ENCODE assay signal across 17 cellular contexts in the genomic region with DNA sequence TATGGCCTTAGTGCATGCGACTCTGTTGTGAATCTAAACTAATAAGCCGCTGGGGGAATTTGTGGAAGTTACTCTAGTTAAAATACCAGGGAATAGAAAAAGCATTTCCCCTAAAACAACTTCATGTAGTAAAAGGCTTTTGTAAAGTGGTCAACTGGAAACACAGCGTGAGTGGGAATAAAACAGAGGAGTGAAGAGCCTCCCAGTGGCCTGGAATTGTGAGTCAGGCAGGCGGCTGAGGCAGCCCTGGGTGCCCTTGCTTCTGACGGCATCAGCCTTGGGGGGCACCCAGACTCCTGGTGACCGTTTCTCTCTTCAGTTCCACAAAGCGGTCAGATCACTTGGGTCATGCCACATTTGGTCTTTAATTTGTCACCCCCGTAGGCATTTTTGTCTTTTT.
DNase-seq lines count a peak whose midpoint lies in the region; ATAC-seq and TF ChIP-seq lines count a peak whose summit lies in the region.
"Had no signal": no experiment of that assay in that cellular context is flagged by ENCODE, and none has a peak within 500 bp of the region (broad histone marks: within the 10 kb centered on the region; RNA-seq: fewer than 3 reads in every experiment).

No MANE protein-coding gene starts in this region.

- H3K9me3 ChIP-seq in cardiac muscle cell (ENCODE audit: low read depth) (no peaks in the 10 kb centered on the region), adrenal gland (replicated peaks in 1 of 3) (no peaks in the 10 kb centered on the region), mesenchymal stem cell (ENCODE audit: control insufficient read depth, low read length) (no peaks in the 10 kb centered on the region)
- H3K9me3 ChIP-seq: MG63 had no signal

- no peak for ATAC-seq in Right ventricle myocardium inferior
- peak; percentile 41 for ATAC-seq in sciatic nerve
- no peak for ATAC-seq in naive thymus-derived CD8-positive, alpha-beta T cell
- ATAC-seq in HG02938 (IDR thresholded peaks at IDR 0.05; ENCODE audit: unreplicated experiment): no peak

- no peak overlapping the region for H2BK12ac ChIP-seq in mesenchymal stem cell (ENCODE audit: low read length in 2 of 2)

- H4K8ac ChIP-seq in mesenchymal stem cell (ENCODE audit: low read length): no peak overlapping the region

- H2BK15ac ChIP-seq in mesenchymal stem cell (ENCODE audit: low read depth, poor library complexity, severe bottlenecking): no peak overlapping the region

- no peak for TF ChIP-seq CTCF in cardiac muscle cell (IDR thresholded peaks at IDR 0.05; ENCODE audit: low read depth, low read length)
- peak in 1 of 6 experiments; percentile 7 for TF ChIP-seq CTCF in adrenal gland (IDR thresholded peaks at IDR 0.05)

- no peak for DNase-seq in cardiac muscle cell (ENCODE audit: low read depth in 1 of 2, low spot score in 1 of 2)
- no peak for DNase-seq in Right ventricle myocardium inferior (ENCODE audit: missing footprints)
- DNase-seq in adrenal gland: peak in 5 of 7 donors; percentile 33 to 61 (median 38)
- DNase-seq in mesenchymal stem cell: no peak
- no peak for DNase-seq in sciatic nerve (ENCODE audit: low spot score)
- no peak for DNase-seq in NCI-H510A (lab: John Stamatoyannopoulos, UW)
- no peak for DNase-seq in naive thymus-derived CD8-positive, alpha-beta T cell
- DNase-seq: CD8-positive, alpha-beta memory T cell; MG63; NCI-H1417; NCI-H187; NCI-H774; OCI-M1; SHP77 treated with DMSO at 0.1 percent for 48 hours had no signal

- no peak overlapping the region for H3K23ac ChIP-seq in mesenchymal stem cell (ENCODE audit: low read length in 2 of 2)

- peaks cover 75% of the 10 kb centered on the region for H3K36me3 ChIP-seq in cardiac muscle cell
- peaks cover 0 to 74% of the 10 kb centered on the region in 2 donors for H3K36me3 ChIP-seq in adrenal gland (replicated peaks in 1 of 2)
- H3K36me3 ChIP-seq in mesenchymal stem cell (ENCODE audit: control insufficient read depth in 1 of 2, insufficient read depth in 2 of 2, low read depth in 1 of 2, low read length in 2 of 2): peaks cover 37 to 92% of the 10 kb centered on the region in 2 experiments

- TF ChIP-seq POLR2A in adrenal gland (IDR thresholded peaks at IDR 0.05): no peak

- WGBS in adrenal gland, 4 donors: 79 to 83% (median 81%) methylated on average over 8 of the region's 8 CpGs
- 94% methylated on average over 7 of the region's 8 CpGs for WGBS in mesenchymal stem cell

- H3K27me3 ChIP-seq in cardiac muscle cell: no peaks in the 10 kb centered on the region
- H3K27me3 ChIP-seq in adrenal gland: no peaks in the 10 kb centered on the region
- H3K27me3 ChIP-seq in mesenchymal stem cell (ENCODE audit: control insufficient read depth in 1 of 2, insufficient read depth in 1 of 2, low read length in 2 of 2): no peaks in the 10 kb centered on the region
- H3K27me3 ChIP-seq: MG63 had no signal

- H3K4me1 ChIP-seq in cardiac muscle cell (ENCODE audit: low read depth): no peaks in the 10 kb centered on the region
- H3K4me1 ChIP-seq in adrenal gland (replicated peaks in 1 of 2): no peaks in the 10 kb centered on the region
- peaks cover 2% of the 10 kb centered on the region for H3K4me1 ChIP-seq in mesenchymal stem cell (ENCODE audit: control insufficient read depth, insufficient read depth, low read depth, low read length)

- H3K18ac ChIP-seq in mesenchymal stem cell (ENCODE audit: low read depth in 1 of 2, low read length in 2 of 2): no peak overlapping the region

- no peak overlapping the region for H3K27ac Mint-ChIP-seq in naive thymus-derived CD8-positive, alpha-beta T cell
- H3K27ac Mint-ChIP-seq: CD8-positive, alpha-beta memory T cell had no signal

- H3K9me3 Mint-ChIP-seq in naive thymus-derived CD8-positive, alpha-beta T cell: no peaks in the 10 kb centered on the region
- H3K9me3 Mint-ChIP-seq: CD8-positive, alpha-beta memory T cell had no signal

- H3K4me2 ChIP-seq in mesenchymal stem cell (ENCODE audit: low read length, poor library complexity, severe bottlenecking): no peak overlapping the region

- H3K4me3 ChIP-seq in cardiac muscle cell (no peak overlapping the region), adrenal gland (no peak overlapping the region), mesenchymal stem cell (ENCODE audit: insufficient read depth in 1 of 2, low read depth in 1 of 2, low read length in 2 of 2) (no peak overlapping the region)
- H3K4me3 ChIP-seq: MG63, SK-N-MC had no signal

- H2BK5ac ChIP-seq in mesenchymal stem cell (ENCODE audit: low read depth, low read length, poor library complexity, severe bottlenecking): no peak overlapping the region

- no peak overlapping the region for H3K4me3 Mint-ChIP-seq in naive thymus-derived CD8-positive, alpha-beta T cell
- H3K4me3 Mint-ChIP-seq: CD8-positive, alpha-beta memory T cell had no signal

- no peaks in the 10 kb centered on the region for H3K4me1 Mint-ChIP-seq in naive thymus-derived CD8-positive, alpha-beta T cell
- H3K4me1 Mint-ChIP-seq: CD8-positive, alpha-beta memory T cell had no signal

- H3K4ac ChIP-seq in mesenchymal stem cell (ENCODE audit: low read depth in 1 of 2, low read length in 2 of 2): no peak overlapping the region

- no peaks in the 10 kb centered on the region for H3K27me3 Mint-ChIP-seq in naive thymus-derived CD8-positive, alpha-beta T cell
- H3K27me3 Mint-ChIP-seq: CD8-positive, alpha-beta memory T cell had no signal

- no peak overlapping the region for H2AFZ ChIP-seq in mesenchymal stem cell (ENCODE audit: low read depth, low read length)

- intact Hi-C loops in Right ventricle myocardium inferior (cut with DNase I) (loop anchor here (5.0 to 10.0 kb wide), 3 partner anchors 135 to 695 kb away; no protein-coding TSS in a partner anchor), adrenal gland (cut with DNase I) (loop anchor here in 1 of 2 donors (10.0 kb wide), 1 partner anchor 305 kb away; the partner anchor contains the start of gene FNDC3B), sciatic nerve (cut with DNase I) (loop anchor here (5.0 kb wide), 1 partner anchor 688 kb away; no protein-coding TSS in a partner anchor)

- peaks cover 0 to 63% (median 35%) of the 10 kb centered on the region in 3 donors for H3K36me3 Mint-ChIP-seq in naive thymus-derived CD8-positive, alpha-beta T cell

- H3K14ac ChIP-seq in mesenchymal stem cell (ENCODE audit: low read length in 2 of 2): no peak overlapping the region

- no peak overlapping the region for H3K9ac ChIP-seq in mesenchymal stem cell (ENCODE audit: low read length)

- no peak overlapping the region for H2AK5ac ChIP-seq in mesenchymal stem cell (ENCODE audit: low read length, severe bottlenecking)

- POLR2A ChIA-PET in naive thymus-derived CD8-positive, alpha-beta T cell (lab: Charles Lee): no interaction called here

- H2BK120ac ChIP-seq in mesenchymal stem cell (ENCODE audit: low read depth, low read length): no peak overlapping the region

- H4K91ac ChIP-seq in mesenchymal stem cell (ENCODE audit: low read length): no peak overlapping the region

- peaks cover 22% of the 10 kb centered on the region for H3K79me1 ChIP-seq in mesenchymal stem cell (replicated peaks; ENCODE audit: low read length, poor library complexity, severe bottlenecking)

- H3K27ac ChIP-seq in cardiac muscle cell (peak overlapping the region; percentile 38), adrenal gland (peak overlapping the region in 1 of 5 donors; percentile 24), mesenchymal stem cell (ENCODE audit: low read length, poor library complexity, severe bottlenecking) (peak overlapping the region; percentile 40)
- H3K27ac ChIP-seq: C4-2B, SK-N-MC had no signal

Comparison
In these comparisons a context has a peak if more than half of its experiments do, and no peak if none do; other contexts are left out.
1. DNase-seq: peak in adrenal gland (5 of 7); none in cardiac muscle cell (0 of 2), Right ventricle myocardium inferior (single experiment), mesenchymal stem cell (single experiment), sciatic nerve (single experiment), NCI-H510A (single experiment) and naive thymus-derived CD8-positive, alpha-beta T cell (0 of 10).